In genomic region chr3:45178131-45179023, GRCh38 we compare ENCODE assay signal across 16 cellular contexts. TPM values are rescaled to one million over a fixed set of nuclear protein-coding genes. Genes with fewer than 3 reads are reported as not detected.
DNase-seq lines count a peak whose midpoint lies in the region; ATAC-seq and TF ChIP-seq lines count a peak whose summit lies in the region.
"Had no signal": no experiment of that assay in that cellular context is flagged by ENCODE, and none has a peak within 500 bp of the region (broad histone marks: within the 10 kb centered on the region; RNA-seq: fewer than 3 reads in every experiment).

No MANE protein-coding gene starts in this region.

- peak; percentile 60 for ATAC-seq in esophagus mucosa
- no peak; the same call in 1 of the 2 replicates for ATAC-seq in PC-3
- no peak for ATAC-seq in activated naive CD4-positive, alpha-beta T cell treated with anti-CD3 and anti-CD28 coated beads, Interleukin-2, amount 50 U/mL, for 72 hours
- ATAC-seq: activated T-cell treated with anti-CD3 and anti-CD28 coated beads, Interleukin-2, amount 50 U/mL, for 4 hours; CD8-positive, alpha-beta T cell had no signal

- CTCF ChIA-PET in PC-9 (lab: Charles Lee): no interaction called here
- CTCF ChIA-PET in PC-3 (lab: Charles Lee): no interaction called here
- CTCF ChIA-PET in activated naive CD4-positive, alpha-beta T cell treated with anti-CD3 and anti-CD28 coated beads for 36 hours (lab: Charles Lee): no interaction called here

- no peaks in the 10 kb centered on the region for H3K27me3 Mint-ChIP-seq in osteocyte (ENCODE audit: unreplicated experiment)
- no peaks in the 10 kb centered on the region for H3K27me3 Mint-ChIP-seq in activated naive CD4-positive, alpha-beta T cell treated with anti-CD3 and anti-CD28 coated beads for 36 hours (ENCODE audit: low read depth)

- H3K4me2 ChIP-seq in PC-9: no peak overlapping the region
- H3K4me2 ChIP-seq in PC-3 (ENCODE audit: low read length): no peak overlapping the region
- H3K4me2 ChIP-seq: KMS-11 had no signal

- H3K27ac ChIP-seq in PC-9 (no peak overlapping the region), PC-3 (ENCODE audit: low read length) (no peak overlapping the region)
- H3K27ac ChIP-seq: KMS-11 had no signal

- H3K4me3 Mint-ChIP-seq in osteocyte (ENCODE audit: unreplicated experiment): peak overlapping the region; percentile 24
- no peak overlapping the region for H3K4me3 Mint-ChIP-seq in activated naive CD4-positive, alpha-beta T cell treated with anti-CD3 and anti-CD28 coated beads for 36 hours
- H3K4me3 Mint-ChIP-seq: activated T-cell treated with anti-CD3 and anti-CD28 coated beads, Interleukin-2, amount 50 U/mL, for 4 hours; CD8-positive, alpha-beta T cell; neural crest cell; T-helper 2 cell treated with Interferon-gamma antibody and Interleukin-4, amounts not matched to agents 5 μg/mL and 100 μg/mL, for 36 hours had no signal

- no peak overlapping the region for H3K9ac ChIP-seq in PC-3 (ENCODE audit: low read length)
- H3K9ac ChIP-seq: KMS-11 had no signal

- H4K20me1 ChIP-seq in PC-9 (ENCODE audit: insufficient read depth): no peaks in the 10 kb centered on the region
- no peaks in the 10 kb centered on the region for H4K20me1 ChIP-seq in PC-3 (ENCODE audit: low read length)

- no peaks in the 10 kb centered on the region for H3K36me3 Mint-ChIP-seq in osteocyte (ENCODE audit: unreplicated experiment)
- no peaks in the 10 kb centered on the region for H3K36me3 Mint-ChIP-seq in activated naive CD4-positive, alpha-beta T cell treated with anti-CD3 and anti-CD28 coated beads for 36 hours (ENCODE audit: low read depth)
- no peaks in the 10 kb centered on the region for H3K36me3 Mint-ChIP-seq in activated naive CD4-positive, alpha-beta T cell treated with anti-CD3 and anti-CD28 coated beads, Interleukin-2, amount 50 U/mL, for 72 hours
- H3K36me3 Mint-ChIP-seq: CD8-positive, alpha-beta T cell had no signal

- H3K79me2 ChIP-seq in PC-9 (ENCODE audit: low read depth) (no peaks in the 10 kb centered on the region), PC-3 (ENCODE audit: low read length) (no peaks in the 10 kb centered on the region)

- H3K4me3 ChIP-seq in PC-9 (no peak overlapping the region), PC-3 (ENCODE audit: low read length) (no peak overlapping the region)
- H3K4me3 ChIP-seq: thoracic aorta had no signal

- H3F3A ChIP-seq in PC-9 (ENCODE audit: insufficient read depth, low read depth): peaks cover 8% of the 10 kb centered on the region
- H3F3A ChIP-seq in PC-3 (ENCODE audit: low read length, unreplicated experiment): no peaks in the 10 kb centered on the region

- H3K9me2 ChIP-seq in PC-9 (ENCODE audit: insufficient read depth) (no peaks in the 10 kb centered on the region), PC-3 (replicated peaks; ENCODE audit: low read length) (no peaks in the 10 kb centered on the region)

- no peak overlapping the region for H2AFZ ChIP-seq in PC-9
- H2AFZ ChIP-seq in PC-3 (ENCODE audit: low read length): no peak overlapping the region

- H3K27ac Mint-ChIP-seq in osteocyte (ENCODE audit: unreplicated experiment): peak overlapping the region; percentile 86
- no peak overlapping the region for H3K27ac Mint-ChIP-seq in activated naive CD4-positive, alpha-beta T cell treated with anti-CD3 and anti-CD28 coated beads for 36 hours
- H3K27ac Mint-ChIP-seq in activated naive CD4-positive, alpha-beta T cell treated with anti-CD3 and anti-CD28 coated beads, Interleukin-2, amount 50 U/mL, for 72 hours: no peak overlapping the region
- H3K27ac Mint-ChIP-seq: CD8-positive, alpha-beta T cell; T-helper 2 cell treated with Interferon-gamma antibody and Interleukin-4, amounts not matched to agents 5 μg/mL and 100 μg/mL, for 36 hours had no signal

- H3K4me1 ChIP-seq in PC-9 (replicated peaks; ENCODE audit: insufficient read depth): peaks cover 25% of the 10 kb centered on the region
- peaks cover 11% of the 10 kb centered on the region for H3K4me1 ChIP-seq in PC-3 (ENCODE audit: insufficient read depth, low read length)

- POLR2A ChIA-PET in PC-9 (lab: Charles Lee; ENCODE audit: unreplicated experiment) (interaction anchor here (0.6 kb wide), 1 partner anchor 45 kb away, joined by 8 read pairs; no protein-coding TSS in a partner anchor), PC-3 (lab: Charles Lee; ENCODE audit: unreplicated experiment) (no interaction called here)

- H3K9me3 ChIP-seq in PC-9 (ENCODE audit: insufficient read depth, low read depth): no peaks in the 10 kb centered on the region
- no peaks in the 10 kb centered on the region for H3K9me3 ChIP-seq in PC-3 (ENCODE audit: low read length)
- H3K9me3 ChIP-seq: thoracic aorta had no signal

- intact Hi-C loops in PC-9 (cut with micrococcal nuclease; ENCODE audit: unreplicated experiment): no loop called here
- intact Hi-C loops in PC-3 (cut with micrococcal nuclease): no loop called here
- intact Hi-C loops in activated naive CD4-positive, alpha-beta T cell treated with anti-CD3 and anti-CD28 coated beads for 36 hours (cut with micrococcal nuclease): no loop called here

- H3K9me3 Mint-ChIP-seq in osteocyte (ENCODE audit: unreplicated experiment): no peaks in the 10 kb centered on the region
- no peaks in the 10 kb centered on the region for H3K9me3 Mint-ChIP-seq in activated naive CD4-positive, alpha-beta T cell treated with anti-CD3 and anti-CD28 coated beads for 36 hours
- H3K9me3 Mint-ChIP-seq in activated naive CD4-positive, alpha-beta T cell treated with anti-CD3 and anti-CD28 coated beads, Interleukin-2, amount 50 U/mL, for 72 hours: no peaks in the 10 kb centered on the region
- H3K9me3 Mint-ChIP-seq: activated T-cell treated with anti-CD3 and anti-CD28 coated beads, Interleukin-2, amount 50 U/mL, for 4 hours; CD8-positive, alpha-beta T cell; neural crest cell; T-helper 2 cell treated with Interferon-gamma antibody and Interleukin-4, amounts not matched to agents 5 μg/mL and 100 μg/mL, for 36 hours had no signal

- H3K36me3 ChIP-seq in PC-9 (ENCODE audit: low read depth) (no peaks in the 10 kb centered on the region), PC-3 (ENCODE audit: low read depth, low read length) (no peaks in the 10 kb centered on the region)
- H3K36me3 ChIP-seq: thoracic aorta had no signal

- no peaks in the 10 kb centered on the region for H3K27me3 ChIP-seq in PC-9 (ENCODE audit: insufficient read depth, low read depth)
- H3K27me3 ChIP-seq in PC-3 (ENCODE audit: low read length): no peaks in the 10 kb centered on the region

- BruUV-seq in PC-9 (replicated peaks; lab: Mats Ljungman, UMichigan) (no TSS peak), PC-3 (replicated peaks; lab: Mats Ljungman, UMichigan) (no TSS peak)

- H3K4me1 Mint-ChIP-seq in osteocyte (ENCODE audit: unreplicated experiment): peaks cover 74% of the 10 kb centered on the region
- H3K4me1 Mint-ChIP-seq in activated naive CD4-positive, alpha-beta T cell treated with anti-CD3 and anti-CD28 coated beads for 36 hours (ENCODE audit: low read depth): peaks cover 4% of the 10 kb centered on the region

- peak; percentile 52 for DNase-seq in EL
- DNase-seq in PC-9: peak; percentile 38 to 44
- DNase-seq in osteocyte (ENCODE audit: extremely low spot score, unreplicated experiment): peak; percentile 90
- DNase-seq in NCI-H1436 treated with DMSO at 0.1 percent for 48 hours (lab: John Stamatoyannopoulos, UW): no peak
- DNase-seq in PC-3: no peak
- DNase-seq in activated naive CD4-positive, alpha-beta T cell treated with anti-CD3 and anti-CD28 coated beads for 36 hours: no peak
- no peak for DNase-seq in activated naive CD4-positive, alpha-beta T cell treated with anti-CD3 and anti-CD28 coated beads, Interleukin-2, amount 50 U/mL, for 72 hours (ENCODE audit: low spot score in 2 of 2)
- DNase-seq: activated T-cell treated with anti-CD3 and anti-CD28 coated beads, Interleukin-2, amount 50 U/mL, for 4 hours; CD8-positive, alpha-beta T cell; NCI-H748 treated with DMSO at 0.1 percent for 48 hours; stimulated activated CD4-positive, alpha-beta T cell treated with anti-CD3 and anti-CD28 coated beads, Interleukin-4, amount 100 ng/mL, for 4 hours had no signal

- no peak for TF ChIP-seq CTCF in PC-9 (conservative IDR thresholded peaks at IDR 0.05)
- TF ChIP-seq CTCF in osteocyte (IDR thresholded peaks at IDR 0.05): no peak
- TF ChIP-seq CTCF in PC-3 (conservative IDR thresholded peaks at IDR 0.05; ENCODE audit: low read depth, low read length): no peak

RNA-seq across cellular contexts. Expression of gene CDCP1, which starts 32.2 kb away (rescaled TPM):
- total RNA-seq in PC-9 (2021) (75.7 and 85.0 TPM in 2 replicates), esophagus mucosa (85.6 TPM), osteocyte (2.3 and 2.7 TPM in 2 replicates), PC-3 (2014; rRNA removed) (120 and 124 TPM in 2 replicates)
- under 1 TPM; 0.41 to 0.59 TPM for total RNA-seq in activated naive CD4-positive, alpha-beta T cell treated with anti-CD3 and anti-CD28 coated beads for 36 hours
- 1 to 10 TPM in 1 of 2 donors, under 1 TPM in 1; 0.41 to 1.5 TPM for total RNA-seq in activated naive CD4-positive, alpha-beta T cell treated with anti-CD3 and anti-CD28 coated beads, Interleukin-2, amount 50 U/mL, for 72 hours
- total RNA-seq: CD8-positive, alpha-beta T cell; neural crest cell had no signal

RNA-seq across cellular contexts. Expression of gene TMEM158, which starts 47.7 kb away (rescaled TPM):
- total RNA-seq in PC-9 (2021) (7.5 and 11.9 TPM in 2 replicates), esophagus mucosa (3.5 TPM), osteocyte (15.0 and 15.1 TPM in 2 replicates), PC-3 (2014; rRNA removed) (80.6 and 82.9 TPM in 2 replicates)
- total RNA-seq in activated naive CD4-positive, alpha-beta T cell treated with anti-CD3 and anti-CD28 coated beads for 36 hours: not detected
- total RNA-seq in activated naive CD4-positive, alpha-beta T cell treated with anti-CD3 and anti-CD28 coated beads, Interleukin-2, amount 50 U/mL, for 72 hours: not detected
- total RNA-seq: CD8-positive, alpha-beta T cell had no signal

Comparison
In these comparisons a context has a peak if more than half of its experiments do, and no peak if none do; other contexts are left out.
1. DNase-seq: peak in EL (single experiment), PC-9 (2 of 2) and osteocyte (single experiment); none in NCI-H1436 treated with DMSO at 0.1 percent for 48 hours (single experiment), PC-3 (single experiment), activated naive CD4-positive, alpha-beta T cell treated with anti-CD3 and anti-CD28 coated beads for 36 hours (single experiment) and activated naive CD4-positive, alpha-beta T cell treated with anti-CD3 and anti-CD28 coated beads, Interleukin-2, amount 50 U/mL, for 72 hours (0 of 2).
2. RNA of gene CDCP1, which starts 32.2 kb away (total RNA-seq): 120 to 124 TPM in PC-3, 85.6 TPM in esophagus mucosa (single experiment) and 75.7 to 85.0 TPM in PC-9; 2.3 to 2.7 TPM in osteocyte, 0.41 to 1.5 TPM in activated naive CD4-positive, alpha-beta T cell treated with anti-CD3 and anti-CD28 coated beads, Interleukin-2, amount 50 U/mL, for 72 hours and 0.41 to 0.59 TPM in activated naive CD4-positive, alpha-beta T cell treated with anti-CD3 and anti-CD28 coated beads for 36 hours; every median in the first group is over 10 times any median in the second.